Comparison of ENCODE assay signal across 10 cellular contexts in the genomic region with DNA sequence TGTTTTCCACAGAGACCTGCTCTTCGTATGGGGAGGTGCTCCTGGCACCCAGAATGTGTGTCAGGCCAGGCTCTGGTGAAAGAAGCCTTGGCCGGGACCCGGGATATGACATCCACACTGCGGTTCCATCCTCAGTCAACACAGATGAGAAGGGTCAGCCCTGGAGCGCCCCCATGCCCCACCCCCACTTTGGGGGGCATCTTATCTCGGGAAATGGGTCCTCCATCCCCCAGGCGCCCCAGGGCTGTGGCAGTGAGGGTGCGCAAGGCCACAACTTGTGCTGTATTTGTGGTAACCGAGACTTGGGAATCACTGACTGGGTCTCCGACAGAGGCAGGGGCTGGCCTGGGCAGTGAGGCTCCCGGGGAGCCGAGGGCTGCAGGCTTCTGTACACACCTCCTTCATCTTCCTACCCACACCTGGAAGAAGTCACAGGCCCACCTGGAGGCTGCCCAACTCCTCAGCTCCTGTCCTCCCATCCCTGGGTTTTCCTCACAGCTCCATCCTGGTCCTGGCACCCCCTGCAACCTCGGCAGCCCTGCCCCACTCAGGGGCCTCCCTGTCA. TPM values are rescaled to one million over a fixed set of nuclear protein-coding genes. Genes with fewer than 3 reads are reported as not detected.
"Had no signal": no experiment of that assay in that cellular context is flagged by ENCODE, and none has a peak within 500 bp of the region (broad histone marks: within the 10 kb centered on the region; RNA-seq: fewer than 3 reads in every experiment).

No MANE protein-coding gene starts in this region.

- H3K4me3 ChIP-seq: GM23338 had no signal

- H3K4me3 Mint-ChIP-seq: GM23338, H9, IgD-negative memory B cell had no signal

- H3K36me3 Mint-ChIP-seq: IgD-negative memory B cell had no signal

- H3K27ac Mint-ChIP-seq: GM23338, H9, IgD-negative memory B cell had no signal

- ATAC-seq: GM23338 had no signal

- H3K9me3 Mint-ChIP-seq: GM23338, H9, IgD-negative memory B cell had no signal

- FAIRE-seq: H1, H54, HepG2, HTR-8/SVneo had no signal

- DNase-seq: HCEC 1CT, KBM-7 had no signal

RNA-seq across cellular contexts. Expression of a gene that starts 8.0 kb away (rescaled TPM):
- total RNA-seq: GM23338, H1, HepG2, HT-29 had no signal
- polyA plus RNA-seq: GM23338, H1, HepG2, IgD-negative memory B cell had no signal
